ENCODE assay signal across 8 cellular contexts in the genomic region with DNA sequence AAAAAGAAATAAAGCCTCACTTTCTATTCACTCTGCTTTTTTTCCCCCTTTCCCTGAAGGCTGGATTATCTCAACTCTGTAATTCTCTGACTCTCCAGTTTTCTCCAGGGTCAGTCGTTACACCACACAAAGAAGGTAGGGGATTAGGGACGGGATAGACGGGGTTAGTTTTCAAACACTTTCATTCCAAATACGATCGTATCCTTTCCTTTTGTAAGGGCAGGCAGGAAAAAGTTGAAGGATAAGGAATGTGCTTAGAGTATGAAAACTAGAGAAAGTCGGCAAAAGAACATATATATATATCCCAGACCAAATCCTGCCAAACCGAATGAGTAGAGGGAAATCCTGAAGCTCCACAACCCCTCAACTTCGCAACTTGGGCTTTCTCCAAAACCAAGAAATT. TPM values are rescaled to one million over a fixed set of nuclear protein-coding genes. Genes with fewer than 3 reads are reported as not detected.
A peak's percentile ranks its signal among the peaks of the same experiment; 100 is the strongest.
DNase-seq lines count a peak whose midpoint lies in the region; ATAC-seq, FAIRE-seq and TF ChIP-seq lines count a peak whose summit lies in the region.

No MANE protein-coding gene starts in this region.

- no TSS peak for BruUV-seq in HepG2 (replicated peaks; lab: Mats Ljungman, UMichigan)

- intact Hi-C loops in HepG2 (cut with micrococcal nuclease; ENCODE audit: unreplicated experiment) (loop anchor here (2.0 kb wide), 2 partner anchors 31 to 61 kb away; partner anchors contain the start of genes MYL6 and SMARCC2), testis (cut with DNase I; ENCODE audit: low total_unique reads) (loop anchor here (5.0 kb wide), 1 partner anchor 35 kb away; no protein-coding TSS in a partner anchor)

- H3K27ac Mint-ChIP-seq in activated CD4-positive, alpha-beta T cell treated with anti-CD3 and anti-CD28 coated beads, Interleukin-2, amount 10 ng/mL, durations not matched to agents 7 days and 5 days = peak overlapping the region; percentile 93

- H3K9me3 ChIP-seq in adipocyte (ENCODE audit: control insufficient read depth, low read length) = no peaks in the 10 kb centered on the region
- H3K9me3 ChIP-seq in HepG2 (ENCODE audit: low read length) = no peaks in the 10 kb centered on the region
- no peaks in the 10 kb centered on the region for H3K9me3 ChIP-seq in testis

- POLR2A ChIA-PET in activated CD4-positive, alpha-beta T cell treated with anti-CD3 and anti-CD28 coated beads, Interleukin-2, amount 10 ng/mL, durations not matched to agents 7 days and 5 days (lab: Charles Lee) = interaction anchor here (0.6 to 2.3 kb wide), 4 partner anchors 10 to 78 kb away, joined by 3 to 12 read pairs (median 7); partner anchors contain the start of genes MYL6 and ZC3H10
- POLR2A ChIA-PET in HepG2 (lab: Yijun Ruan, JAX) = interaction anchor here (0.5 to 3.8 kb wide), 31 partner anchors 9 to 624 kb away, joined by 3 to 58 read pairs (median 5); partner anchors contain the start of genes CNPY2, COQ10A, ERBB3 and MYL6

- peaks cover 44% of the 10 kb centered on the region for H3K4me1 ChIP-seq in adipocyte (ENCODE audit: control insufficient read depth, insufficient read depth, low read length)
- peaks cover 67% of the 10 kb centered on the region for H3K4me1 ChIP-seq in HepG2 (ENCODE audit: insufficient read depth, low read length)
- H3K4me1 ChIP-seq in testis = peaks cover 26% of the 10 kb centered on the region

- H3K4me1 Mint-ChIP-seq in activated CD4-positive, alpha-beta T cell treated with anti-CD3 and anti-CD28 coated beads, Interleukin-2, amount 10 ng/mL, durations not matched to agents 7 days and 5 days = peaks cover 69% of the 10 kb centered on the region

- ATAC-seq in HepG2 (no peak), HG02938 (IDR thresholded peaks at IDR 0.05; ENCODE audit: unreplicated experiment) (no peak)

- H4K20me1 ChIP-seq in HepG2 (ENCODE audit: insufficient read depth, low read length) = no peaks in the 10 kb centered on the region

- TF ChIP-seq EP300 in HepG2 (IDR thresholded peaks at IDR 0.05; ENCODE audit: low read depth in 2 of 2, low read length in 2 of 2) = no peak
- TF ChIP-seq EP300 in HepG2 (CRISPR knock-in tag; IDR thresholded peaks at IDR 0.05; ENCODE audit: borderline replicate concordance) = no peak

- H3K4me2 ChIP-seq in HepG2 (ENCODE audit: low read depth, low read length) = peak overlapping the region; percentile 87

- WGBS in HepG2 (ENCODE audit: low lambda C conversion rate) = 3% methylated on average over 8 of the region's 8 CpGs
- 0% methylated on average over 8 of the region's 8 CpGs for WGBS in testis, 2 donors

- peaks cover 39% of the 10 kb centered on the region for H3K36me3 Mint-ChIP-seq in activated CD4-positive, alpha-beta T cell treated with anti-CD3 and anti-CD28 coated beads, Interleukin-2, amount 10 ng/mL, durations not matched to agents 7 days and 5 days (ENCODE audit: low read depth)

- in situ Hi-C loops in HepG2 (cut with HindIII; ENCODE audit: extremely low pct_ligation_motif_present, low pct_unique_long_range_greater_than_20kb) = loop anchor here (5.0 kb wide), 1 partner anchor 60 kb away; the partner anchor contains the start of gene SMARCC2

- CTCF ChIA-PET in activated CD4-positive, alpha-beta T cell treated with anti-CD3 and anti-CD28 coated beads, Interleukin-2, amount 10 ng/mL, durations not matched to agents 7 days and 5 days (lab: Charles Lee) = interaction anchor here (0.6 to 6.5 kb wide), 17 partner anchors 8 to 188 kb away, joined by 3 to 79 read pairs (median 7); partner anchors contain the start of genes ANKRD52, MYL6B, RNF41 and RPL41
- CTCF ChIA-PET in HepG2 (lab: Yijun Ruan, JAX; ENCODE audit: low intra/inter-chr PET ratio, low total read pairs) = interaction anchor here (1.2 to 4.2 kb wide), 2 partner anchors 62 to 95 kb away, joined by 3 to 24 read pairs; partner anchors contain the start of gene SMARCC2

- TF ChIP-seq CTCF in HepG2 (CRISPR knock-in tag; IDR thresholded peaks at IDR 0.05) = no peak
- TF ChIP-seq CTCF in testis (IDR thresholded peaks at IDR 0.05) = no peak

- H3K27ac ChIP-seq in HepG2 (ENCODE audit: extremely low read length, insufficient read depth, low read length) (peak overlapping the region; percentile 65), testis (peak overlapping the region; percentile 71 to 93)

- H3K79me2 ChIP-seq in HepG2 (ENCODE audit: insufficient read depth, low read length) = peaks cover 17% of the 10 kb centered on the region

- H3K4me3 ChIP-seq in adipocyte (ENCODE audit: low read length) (peak overlapping the region; percentile 79), HepG2 (replicated peaks in 1 of 3; ENCODE audit: insufficient read depth in 1 of 3, low read depth in 2 of 3, low read length in 3 of 3) (peak overlapping the region; percentile 52 to 89 (median 61)), testis (peak overlapping the region; percentile 77)

- peaks cover 23% of the 10 kb centered on the region for H3K36me3 ChIP-seq in adipocyte (ENCODE audit: control insufficient read depth, insufficient read depth, low read length, severe bottlenecking)
- peaks cover 10 to 23% of the 10 kb centered on the region in 2 experiments for H3K36me3 ChIP-seq in HepG2 (replicated peaks in 1 of 2; ENCODE audit: control insufficient read depth in 1 of 2, insufficient read depth in 2 of 2, low read length in 2 of 2)
- H3K36me3 ChIP-seq in testis (ENCODE audit: low read depth, missing control alignments) = no peaks in the 10 kb centered on the region

- no peak for TF ChIP-seq RAD21 in HepG2 (CRISPR knock-in tag; IDR thresholded peaks at IDR 0.05)

- FAIRE-seq in HepG2 (lab: Jason Lieb, UNC) = no peak

- DNase-seq in activated CD4-positive, alpha-beta T cell treated with anti-CD3 and anti-CD28 coated beads, Interleukin-2, amount 10 ng/mL, durations not matched to agents 7 days and 5 days = no peak
- no peak for DNase-seq in activated CD4-positive, alpha-beta T cell treated with anti-CD3 and anti-CD28 coated beads, Interleukin-2, amount 50 U/mL, for 48 hours
- DNase-seq in adipocyte (ENCODE audit: low read depth) = no peak
- no peak for DNase-seq in HepG2 (ENCODE audit: low spot score)
- no peak for DNase-seq in testis
- no peak for DNase-seq in cerebellar nuclear complex (lab: John Stamatoyannopoulos, UW)
- no peak for DNase-seq in activated CD8-positive, alpha-beta memory T cell treated with anti-CD3 and anti-CD28 coated beads, Interleukin-2, amount 50 U/mL, for 48 hours

- peak overlapping the region; percentile 31 for H2AFZ ChIP-seq in HepG2 (ENCODE audit: low read length)

- H3K27me3 ChIP-seq in adipocyte (replicated peaks; ENCODE audit: control insufficient read depth, insufficient read depth, low read length) = no peaks in the 10 kb centered on the region
- H3K27me3 ChIP-seq in HepG2 (ENCODE audit: control insufficient read depth in 1 of 2, insufficient read depth in 2 of 2, low read length in 2 of 2) = no peaks in the 10 kb centered on the region
- H3K27me3 ChIP-seq in testis = no peaks in the 10 kb centered on the region

- peak overlapping the region; percentile 91 for H3K4me3 Mint-ChIP-seq in activated CD4-positive, alpha-beta T cell treated with anti-CD3 and anti-CD28 coated beads, Interleukin-2, amount 10 ng/mL, durations not matched to agents 7 days and 5 days

- peak overlapping the region; percentile 83 for H3K9ac ChIP-seq in adipocyte (ENCODE audit: low read length)
- peak overlapping the region; percentile 78 for H3K9ac ChIP-seq in HepG2 (ENCODE audit: insufficient read depth, low read depth, low read length)

- TF ChIP-seq POLR2A in HepG2 (IDR thresholded peaks at IDR 0.05; ENCODE audit: insufficient read depth in 1 of 2, low read depth in 2 of 2, low read length in 2 of 2) (no peak), testis (IDR thresholded peaks at IDR 0.05) (no peak)

- peaks cover 6% of the 10 kb centered on the region for H3K9me3 Mint-ChIP-seq in activated CD4-positive, alpha-beta T cell treated with anti-CD3 and anti-CD28 coated beads, Interleukin-2, amount 10 ng/mL, durations not matched to agents 7 days and 5 days

- no peaks in the 10 kb centered on the region for H3K27me3 Mint-ChIP-seq in activated CD4-positive, alpha-beta T cell treated with anti-CD3 and anti-CD28 coated beads, Interleukin-2, amount 10 ng/mL, durations not matched to agents 7 days and 5 days

RNA-seq across cellular contexts. Expression of gene ESYT1, which starts 0.6 kb away (rescaled TPM):
- total RNA-seq in activated CD4-positive, alpha-beta T cell treated with anti-CD3 and anti-CD28 coated beads, Interleukin-2, amount 10 ng/mL, durations not matched to agents 7 days and 5 days = 100 to 1,000 TPM; 367 to 399 TPM
- 30.1 and 66.9 TPM in 2 replicates for total RNA-seq in HepG2 (2016; rRNA removed; fragmentation: Illumina TruSeq; extraction: Trizol)
- total RNA-seq in HepG2 (2016; cell fraction: cytosol; rRNA removed; fragmentation: Illumina TruSeq; extraction: Trizol; ENCODE audit: low read depth) = 6.1 and 7.8 TPM in 2 replicates
- 27.6 and 70.9 TPM in 2 replicates for total RNA-seq in HepG2 (2016; cell fraction: insoluble cytoplasmic fraction; rRNA removed; fragmentation: Illumina TruSeq; extraction: Trizol)
- total RNA-seq in HepG2 (2016; cell fraction: membrane; rRNA removed; fragmentation: Illumina TruSeq; extraction: Trizol) = 12.4 and 14.5 TPM in 2 replicates
- 74.2 and 79.4 TPM in 2 replicates for total RNA-seq in HepG2 (2016; cell fraction: nucleus; rRNA removed; fragmentation: Illumina TruSeq; extraction: Trizol)
- polyA plus RNA-seq in HepG2 (2011; rRNA removed) = 71.0 and 80.1 TPM in 2 replicates
- polyA plus RNA-seq in HepG2 (2011; cell fraction: cytosol; rRNA removed) = 65.6 and 71.7 TPM in 2 replicates
- 144 and 146 TPM in 2 replicates for polyA plus RNA-seq in HepG2 (2011; cell fraction: nucleus; rRNA removed)
- 27.6 and 29.6 TPM in 2 replicates for polyA plus RNA-seq in HepG2 (2012)
- 4.5 and 6.5 TPM in 2 replicates for polyA plus RNA-seq in HepG2 (2016; cell fraction: cytosol; fragmentation: Illumina TruSeq; extraction: Trizol; ENCODE audit: low read depth)
- 22.5 and 29.6 TPM in 2 replicates for polyA plus RNA-seq in HepG2 (2016; cell fraction: insoluble cytoplasmic fraction; fragmentation: Illumina TruSeq; extraction: Trizol; ENCODE audit: low read depth)
- polyA plus RNA-seq in HepG2 (2016; cell fraction: membrane; fragmentation: Illumina TruSeq; extraction: Trizol; ENCODE audit: low read depth) = 9.2 and 9.6 TPM in 2 replicates
- polyA plus RNA-seq in HepG2 (2016; cell fraction: nucleus; fragmentation: Illumina TruSeq; extraction: Trizol; ENCODE audit: insufficient read depth, low read depth) = 105 and 109 TPM in 2 replicates
- polyA minus RNA-seq in HepG2 (2011; rRNA and poly(A)+ RNA removed; ENCODE audit: low replicate concordance) = 191 and 267 TPM in 2 replicates
- polyA minus RNA-seq in HepG2 (2011; cell fraction: cytosol; rRNA and poly(A)+ RNA removed) = 75.6 and 84.1 TPM in 2 replicates
- 47.8 and 73.0 TPM in 2 replicates for polyA minus RNA-seq in HepG2 (2011; cell fraction: nucleus; rRNA and poly(A)+ RNA removed)
- total RNA-seq in testis = 10 to 100 TPM; 72.0 to 99.8 TPM
- 50.8 TPM for polyA plus RNA-seq in testis (ENCODE audit: insufficient read depth, low read depth, low replicate concordance)

RNA-seq across cellular contexts. Expression of gene ZC3H10, which starts 9.4 kb away (rescaled TPM):
- 1 to 10 TPM; 8.2 to 9.1 TPM for total RNA-seq in activated CD4-positive, alpha-beta T cell treated with anti-CD3 and anti-CD28 coated beads, Interleukin-2, amount 10 ng/mL, durations not matched to agents 7 days and 5 days
- total RNA-seq in HepG2 (2016; rRNA removed; fragmentation: Illumina TruSeq; extraction: Trizol) = 1.9 and 2.3 TPM in 2 replicates
- total RNA-seq in HepG2 (2016; cell fraction: cytosol; rRNA removed; fragmentation: Illumina TruSeq; extraction: Trizol; ENCODE audit: low read depth) = 3.2 and 3.7 TPM in 2 replicates
- total RNA-seq in HepG2 (2016; cell fraction: insoluble cytoplasmic fraction; rRNA removed; fragmentation: Illumina TruSeq; extraction: Trizol) = 1.6 and 2.5 TPM in 2 replicates
- 2.0 and 3.1 TPM in 2 replicates for total RNA-seq in HepG2 (2016; cell fraction: membrane; rRNA removed; fragmentation: Illumina TruSeq; extraction: Trizol)
- 2.9 and 4.3 TPM in 2 replicates for total RNA-seq in HepG2 (2016; cell fraction: nucleus; rRNA removed; fragmentation: Illumina TruSeq; extraction: Trizol)
- 0.70 and 0.98 TPM in 2 replicates for polyA plus RNA-seq in HepG2 (2011; rRNA removed)
- 0.58 and 0.59 TPM in 2 replicates for polyA plus RNA-seq in HepG2 (2011; cell fraction: cytosol; rRNA removed)
- polyA plus RNA-seq in HepG2 (2011; cell fraction: nucleus; rRNA removed) = 2.0 and 2.3 TPM in 2 replicates
- polyA plus RNA-seq in HepG2 (2012) = 0.99 and 1.0 TPM in 2 replicates
- polyA plus RNA-seq in HepG2 (2016; cell fraction: cytosol; fragmentation: Illumina TruSeq; extraction: Trizol; ENCODE audit: low read depth) = 0.17 and 0.23 TPM in 2 replicates
- polyA plus RNA-seq in HepG2 (2016; cell fraction: insoluble cytoplasmic fraction; fragmentation: Illumina TruSeq; extraction: Trizol; ENCODE audit: low read depth) = 1.2 and 1.5 TPM in 2 replicates
- 0.38 and 0.55 TPM in 2 replicates for polyA plus RNA-seq in HepG2 (2016; cell fraction: membrane; fragmentation: Illumina TruSeq; extraction: Trizol; ENCODE audit: low read depth)
- 2.3 and 2.8 TPM in 2 replicates for polyA plus RNA-seq in HepG2 (2016; cell fraction: nucleus; fragmentation: Illumina TruSeq; extraction: Trizol; ENCODE audit: insufficient read depth, low read depth)
- polyA minus RNA-seq in HepG2 (2011; rRNA and poly(A)+ RNA removed; ENCODE audit: low replicate concordance) = 5.6 and 16.3 TPM in 2 replicates
- polyA minus RNA-seq in HepG2 (2011; cell fraction: cytosol; rRNA and poly(A)+ RNA removed) = 1.8 and 2.6 TPM in 2 replicates
- 8.6 and 8.8 TPM in 2 replicates for polyA minus RNA-seq in HepG2 (2011; cell fraction: nucleus; rRNA and poly(A)+ RNA removed)
- 10 to 100 TPM; 16.2 to 20.6 TPM for total RNA-seq in testis
- polyA plus RNA-seq in testis (ENCODE audit: insufficient read depth, low read depth, low replicate concordance) = 12.4 TPM

RNA-seq across cellular contexts. Expression of gene RPL41, which starts 11.1 kb away (rescaled TPM):
- total RNA-seq in activated CD4-positive, alpha-beta T cell treated with anti-CD3 and anti-CD28 coated beads, Interleukin-2, amount 10 ng/mL, durations not matched to agents 7 days and 5 days = 1,000 to 10,000 TPM; 3,940 to 4,815 TPM
- 4,012 and 4,443 TPM in 2 replicates for total RNA-seq in HepG2 (2016; rRNA removed; fragmentation: Illumina TruSeq; extraction: Trizol)
- total RNA-seq in HepG2 (2016; cell fraction: cytosol; rRNA removed; fragmentation: Illumina TruSeq; extraction: Trizol; ENCODE audit: low read depth) = 4,595 and 4,984 TPM in 2 replicates
- 3,905 and 4,309 TPM in 2 replicates for total RNA-seq in HepG2 (2016; cell fraction: insoluble cytoplasmic fraction; rRNA removed; fragmentation: Illumina TruSeq; extraction: Trizol)
- 8,921 and 9,031 TPM in 2 replicates for total RNA-seq in HepG2 (2016; cell fraction: membrane; rRNA removed; fragmentation: Illumina TruSeq; extraction: Trizol)
- total RNA-seq in HepG2 (2016; cell fraction: nucleus; rRNA removed; fragmentation: Illumina TruSeq; extraction: Trizol) = 1,404 and 1,661 TPM in 2 replicates
- 6,595 and 7,670 TPM in 2 replicates for polyA plus RNA-seq in HepG2 (2011; rRNA removed)
- polyA plus RNA-seq in HepG2 (2011; cell fraction: cytosol; rRNA removed) = 10,426 and 10,610 TPM in 2 replicates
- polyA plus RNA-seq in HepG2 (2011; cell fraction: nucleus; rRNA removed) = 2,744 and 3,913 TPM in 2 replicates
- 6,590 and 7,439 TPM in 2 replicates for polyA plus RNA-seq in HepG2 (2012)
- polyA plus RNA-seq in HepG2 (2016; cell fraction: cytosol; fragmentation: Illumina TruSeq; extraction: Trizol; ENCODE audit: low read depth) = 4,736 and 5,581 TPM in 2 replicates
- 3,730 and 4,210 TPM in 2 replicates for polyA plus RNA-seq in HepG2 (2016; cell fraction: insoluble cytoplasmic fraction; fragmentation: Illumina TruSeq; extraction: Trizol; ENCODE audit: low read depth)
- polyA plus RNA-seq in HepG2 (2016; cell fraction: membrane; fragmentation: Illumina TruSeq; extraction: Trizol; ENCODE audit: low read depth) = 7,715 and 8,246 TPM in 2 replicates
- 2,380 and 2,524 TPM in 2 replicates for polyA plus RNA-seq in HepG2 (2016; cell fraction: nucleus; fragmentation: Illumina TruSeq; extraction: Trizol; ENCODE audit: insufficient read depth, low read depth)
- polyA minus RNA-seq in HepG2 (2011; rRNA and poly(A)+ RNA removed; ENCODE audit: low replicate concordance) = 1,172 and 2,100 TPM in 2 replicates
- 821 and 951 TPM in 2 replicates for polyA minus RNA-seq in HepG2 (2011; cell fraction: cytosol; rRNA and poly(A)+ RNA removed)
- 395 and 501 TPM in 2 replicates for polyA minus RNA-seq in HepG2 (2011; cell fraction: nucleus; rRNA and poly(A)+ RNA removed)
- total RNA-seq in testis = 1,000 to 10,000 TPM; 1,066 to 1,985 TPM
- polyA plus RNA-seq in testis (ENCODE audit: insufficient read depth, low read depth, low replicate concordance) = 2,323 TPM

RNA-seq across cellular contexts. Expression of gene PA2G4, which starts 23.1 kb away (rescaled TPM):
- 100 to 1,000 TPM; 244 to 289 TPM for total RNA-seq in activated CD4-positive, alpha-beta T cell treated with anti-CD3 and anti-CD28 coated beads, Interleukin-2, amount 10 ng/mL, durations not matched to agents 7 days and 5 days
- total RNA-seq in HepG2 (2016; rRNA removed; fragmentation: Illumina TruSeq; extraction: Trizol) (240 and 281 TPM in 2 replicates), testis (10 to 100 TPM; 61.0 to 81.4 TPM)
- 34.6 and 38.4 TPM in 2 replicates for total RNA-seq in HepG2 (2016; cell fraction: cytosol; rRNA removed; fragmentation: Illumina TruSeq; extraction: Trizol; ENCODE audit: low read depth)
- total RNA-seq in HepG2 (2016; cell fraction: insoluble cytoplasmic fraction; rRNA removed; fragmentation: Illumina TruSeq; extraction: Trizol) = 238 and 272 TPM in 2 replicates
- 70.8 and 76.3 TPM in 2 replicates for total RNA-seq in HepG2 (2016; cell fraction: membrane; rRNA removed; fragmentation: Illumina TruSeq; extraction: Trizol)
- 107 and 120 TPM in 2 replicates for total RNA-seq in HepG2 (2016; cell fraction: nucleus; rRNA removed; fragmentation: Illumina TruSeq; extraction: Trizol)
- polyA plus RNA-seq in HepG2 (2011; rRNA removed) (115 and 147 TPM in 2 replicates), testis (ENCODE audit: insufficient read depth, low read depth, low replicate concordance) (190 TPM)
- 101 and 136 TPM in 2 replicates for polyA plus RNA-seq in HepG2 (2011; cell fraction: cytosol; rRNA removed)
- 71.8 and 88.2 TPM in 2 replicates for polyA plus RNA-seq in HepG2 (2011; cell fraction: nucleus; rRNA removed)
- 112 and 121 TPM in 2 replicates for polyA plus RNA-seq in HepG2 (2012)
- polyA plus RNA-seq in HepG2 (2016; cell fraction: cytosol; fragmentation: Illumina TruSeq; extraction: Trizol; ENCODE audit: low read depth) = 42.2 and 43.3 TPM in 2 replicates
- polyA plus RNA-seq in HepG2 (2016; cell fraction: insoluble cytoplasmic fraction; fragmentation: Illumina TruSeq; extraction: Trizol; ENCODE audit: low read depth) = 357 and 380 TPM in 2 replicates
- polyA plus RNA-seq in HepG2 (2016; cell fraction: membrane; fragmentation: Illumina TruSeq; extraction: Trizol; ENCODE audit: low read depth) = 55.0 and 58.3 TPM in 2 replicates
- 190 and 200 TPM in 2 replicates for polyA plus RNA-seq in HepG2 (2016; cell fraction: nucleus; fragmentation: Illumina TruSeq; extraction: Trizol; ENCODE audit: insufficient read depth, low read depth)
- polyA minus RNA-seq in HepG2 (2011; rRNA and poly(A)+ RNA removed; ENCODE audit: low replicate concordance) = 51.1 and 143 TPM in 2 replicates
- 71.0 and 74.1 TPM in 2 replicates for polyA minus RNA-seq in HepG2 (2011; cell fraction: cytosol; rRNA and poly(A)+ RNA removed)
- polyA minus RNA-seq in HepG2 (2011; cell fraction: nucleus; rRNA and poly(A)+ RNA removed) = 70.0 and 97.2 TPM in 2 replicates

RNA-seq across cellular contexts. Expression of gene MYL6B, which starts 24.9 kb away (rescaled TPM):
- 10 to 100 TPM; 56.6 to 63.4 TPM for total RNA-seq in activated CD4-positive, alpha-beta T cell treated with anti-CD3 and anti-CD28 coated beads, Interleukin-2, amount 10 ng/mL, durations not matched to agents 7 days and 5 days
- total RNA-seq in HepG2 (2016; rRNA removed; fragmentation: Illumina TruSeq; extraction: Trizol) = 75.7 and 76.5 TPM in 2 replicates
- total RNA-seq in HepG2 (2016; cell fraction: cytosol; rRNA removed; fragmentation: Illumina TruSeq; extraction: Trizol; ENCODE audit: low read depth) = 325 and 392 TPM in 2 replicates
- total RNA-seq in HepG2 (2016; cell fraction: insoluble cytoplasmic fraction; rRNA removed; fragmentation: Illumina TruSeq; extraction: Trizol) = 64.5 and 75.8 TPM in 2 replicates
- total RNA-seq in HepG2 (2016; cell fraction: membrane; rRNA removed; fragmentation: Illumina TruSeq; extraction: Trizol) = 194 and 230 TPM in 2 replicates
- total RNA-seq in HepG2 (2016; cell fraction: nucleus; rRNA removed; fragmentation: Illumina TruSeq; extraction: Trizol) = 25.1 and 31.8 TPM in 2 replicates
- 81.4 and 88.7 TPM in 2 replicates for polyA plus RNA-seq in HepG2 (2011; rRNA removed)
- polyA plus RNA-seq in HepG2 (2011; cell fraction: cytosol; rRNA removed) = 101 and 116 TPM in 2 replicates
- 53.0 and 71.7 TPM in 2 replicates for polyA plus RNA-seq in HepG2 (2011; cell fraction: nucleus; rRNA removed)
- polyA plus RNA-seq in HepG2 (2012) = 71.1 and 77.9 TPM in 2 replicates
- 374 and 492 TPM in 2 replicates for polyA plus RNA-seq in HepG2 (2016; cell fraction: cytosol; fragmentation: Illumina TruSeq; extraction: Trizol; ENCODE audit: low read depth)
- polyA plus RNA-seq in HepG2 (2016; cell fraction: insoluble cytoplasmic fraction; fragmentation: Illumina TruSeq; extraction: Trizol; ENCODE audit: low read depth) = 78.1 and 85.3 TPM in 2 replicates
- 220 and 254 TPM in 2 replicates for polyA plus RNA-seq in HepG2 (2016; cell fraction: membrane; fragmentation: Illumina TruSeq; extraction: Trizol; ENCODE audit: low read depth)
- 77.1 and 86.6 TPM in 2 replicates for polyA plus RNA-seq in HepG2 (2016; cell fraction: nucleus; fragmentation: Illumina TruSeq; extraction: Trizol; ENCODE audit: insufficient read depth, low read depth)
- polyA minus RNA-seq in HepG2 (2011; rRNA and poly(A)+ RNA removed; ENCODE audit: low replicate concordance) = 23.8 and 38.6 TPM in 2 replicates
- polyA minus RNA-seq in HepG2 (2011; cell fraction: cytosol; rRNA and poly(A)+ RNA removed) = 16.8 and 20.3 TPM in 2 replicates
- 14.3 and 20.6 TPM in 2 replicates for polyA minus RNA-seq in HepG2 (2011; cell fraction: nucleus; rRNA and poly(A)+ RNA removed)
- 100 to 1,000 TPM; 229 to 428 TPM for total RNA-seq in testis
- 480 TPM for polyA plus RNA-seq in testis (ENCODE audit: insufficient read depth, low read depth, low replicate concordance)
